In the genomic region with DNA sequence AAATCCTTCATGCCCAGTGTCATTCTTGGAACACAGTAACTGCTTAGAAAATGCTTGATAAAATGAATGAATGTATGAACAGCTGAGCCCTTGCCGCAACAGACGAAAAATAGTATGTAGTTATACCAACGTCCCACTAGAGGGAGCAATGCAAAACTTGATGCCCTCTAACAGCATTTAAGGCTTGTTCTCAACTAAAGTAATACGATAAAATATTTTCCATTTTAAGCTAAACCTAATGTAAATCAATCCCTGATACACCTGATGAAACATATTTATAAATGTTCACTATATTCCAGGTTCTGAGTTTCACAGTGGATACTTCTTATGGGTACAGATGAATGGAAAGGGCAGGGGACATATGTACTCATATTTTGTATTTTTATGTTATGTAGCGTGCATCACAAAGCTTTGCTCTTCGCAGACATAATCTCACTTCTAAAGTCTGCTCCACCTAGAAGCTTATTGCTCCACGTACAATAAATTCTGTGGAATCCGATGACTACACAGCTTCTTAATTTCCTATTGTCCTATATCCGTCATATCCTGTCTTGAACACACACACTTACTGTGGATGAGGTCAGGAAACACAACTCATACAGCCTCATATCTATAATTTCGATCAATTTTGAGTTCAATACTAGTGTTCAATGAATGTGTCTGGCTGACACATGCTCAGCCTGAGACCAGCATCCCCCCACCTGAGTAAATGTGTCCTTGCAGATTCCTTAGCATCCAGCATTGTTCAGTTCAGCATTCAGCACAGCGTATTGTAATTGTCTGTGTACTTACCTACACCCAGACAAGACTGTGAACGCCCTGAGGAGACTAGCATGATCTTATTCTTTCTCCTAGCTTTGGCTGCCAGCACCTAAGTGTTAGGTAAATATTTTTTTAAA, we compare ENCODE assay signal across 1 cellular context.
TF ChIP-seq lines count a peak whose summit lies in the region.

No MANE protein-coding gene starts in this region.

TF ChIP-seq in HEK293, 187 proteins besides CTCF, POLR2A, EP300 and RAD21 (continued from another document):
- TF ChIP-seq, protein P1, sequence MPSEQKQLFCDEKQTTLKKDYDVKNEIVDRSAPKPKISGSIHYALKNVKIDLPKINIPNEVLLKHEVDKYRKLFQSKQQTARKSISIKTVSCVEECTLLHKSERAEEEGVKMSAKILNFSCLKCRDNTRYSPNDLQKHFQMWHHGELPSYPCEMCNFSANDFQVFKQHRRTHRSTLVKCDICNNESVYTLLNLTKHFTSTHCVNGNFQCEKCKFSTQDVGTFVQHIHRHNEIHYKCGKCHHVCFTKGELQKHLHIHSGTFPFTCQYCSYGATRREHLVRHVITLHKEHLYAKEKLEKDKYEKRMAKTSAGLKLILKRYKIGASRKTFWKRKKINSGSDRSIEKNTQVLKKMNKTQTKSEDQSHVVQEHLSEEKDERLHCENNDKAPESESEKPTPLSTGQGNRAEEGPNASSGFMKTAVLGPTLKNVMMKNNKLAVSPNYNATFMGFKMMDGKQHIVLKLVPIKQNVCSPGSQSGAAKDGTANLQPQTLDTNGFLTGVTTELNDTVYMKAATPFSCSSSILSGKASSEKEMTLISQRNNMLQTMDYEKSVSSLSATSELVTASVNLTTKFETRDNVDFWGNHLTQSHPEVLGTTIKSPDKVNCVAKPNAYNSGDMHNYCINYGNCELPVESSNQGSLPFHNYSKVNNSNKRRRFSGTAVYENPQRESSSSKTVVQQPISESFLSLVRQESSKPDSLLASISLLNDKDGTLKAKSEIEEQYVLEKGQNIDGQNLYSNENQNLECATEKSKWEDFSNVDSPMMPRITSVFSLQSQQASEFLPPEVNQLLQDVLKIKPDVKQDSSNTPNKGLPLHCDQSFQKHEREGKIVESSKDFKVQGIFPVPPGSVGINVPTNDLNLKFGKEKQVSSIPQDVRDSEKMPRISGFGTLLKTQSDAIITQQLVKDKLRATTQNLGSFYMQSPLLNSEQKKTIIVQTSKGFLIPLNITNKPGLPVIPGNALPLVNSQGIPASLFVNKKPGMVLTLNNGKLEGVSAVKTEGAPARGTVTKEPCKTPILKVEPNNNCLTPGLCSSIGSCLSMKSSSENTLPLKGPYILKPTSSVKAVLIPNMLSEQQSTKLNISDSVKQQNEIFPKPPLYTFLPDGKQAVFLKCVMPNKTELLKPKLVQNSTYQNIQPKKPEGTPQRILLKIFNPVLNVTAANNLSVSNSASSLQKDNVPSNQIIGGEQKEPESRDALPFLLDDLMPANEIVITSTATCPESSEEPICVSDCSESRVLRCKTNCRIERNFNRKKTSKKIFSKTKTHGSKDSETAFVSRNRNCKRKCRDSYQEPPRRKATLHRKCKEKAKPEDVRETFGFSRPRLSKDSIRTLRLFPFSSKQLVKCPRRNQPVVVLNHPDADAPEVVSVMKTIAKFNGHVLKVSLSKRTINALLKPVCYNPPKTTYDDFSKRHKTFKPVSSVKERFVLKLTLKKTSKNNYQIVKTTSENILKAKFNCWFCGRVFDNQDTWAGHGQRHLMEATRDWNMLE (tag by site-specific recombination; conservative IDR thresholded peaks at IDR 0.05; ENCODE audit: low read depth), result 0 out of 2 replicates have a peak, but pooled peaks have one; percentile 22
- TF ChIP-seq ZNF266 (tag by site-specific recombination; IDR thresholded peaks at IDR 0.05; ENCODE audit: low read depth), result no peak
- no peak for TF ChIP-seq SP3 (tag by site-specific recombination; IDR thresholded peaks at IDR 0.05)
TF ChIP-seq in HEK293: peak in this region for 6.
